17 cellular contexts compared by ENCODE assay signal in genomic region chr7:96052860-96053452, GRCh38.
A peak's percentile ranks its signal among the peaks of the same experiment; 100 is the strongest.
DNase-seq lines count a peak whose midpoint lies in the region; ATAC-seq and TF ChIP-seq lines count a peak whose summit lies in the region.
"Had no signal": no experiment of that assay in that cellular context is flagged by ENCODE, and none has a peak within 500 bp of the region (broad histone marks: within the 10 kb centered on the region; RNA-seq: fewer than 3 reads in every experiment).

No MANE protein-coding gene starts in this region.

- no peaks in the 10 kb centered on the region for H3K9me2 ChIP-seq in SK-N-SH

- H3K9ac ChIP-seq in SK-N-SH, result no peak overlapping the region

- WGBS in SK-N-SH (ENCODE audit: low lambda C conversion rate), result 12% methylated on average over 4 of the region's 4 CpGs
- WGBS in prostate gland, result 65% methylated on average over 4 of the region's 4 CpGs

- H3F3A ChIP-seq in SK-N-SH (replicated peaks; ENCODE audit: insufficient read depth), result no peaks in the 10 kb centered on the region

- TF ChIP-seq RAD21 in SK-N-SH (IDR thresholded peaks at IDR 0.05; ENCODE audit: low read length), result no peak

- H3K4me1 ChIP-seq in SK-N-SH (ENCODE audit: control insufficient read depth in 1 of 2, insufficient read depth in 2 of 2, low read depth in 1 of 2, low read length in 1 of 2) (peaks cover 0 to 10% of the 10 kb centered on the region in 2 experiments; a peak in 2 of 4 replicates), prostate gland (replicated peaks) (no peaks in the 10 kb centered on the region)
- H3K4me1 ChIP-seq: Caco-2, Peyer's patch had no signal

- no peak overlapping the region for H3K4me2 ChIP-seq in SK-N-SH

- peak overlapping the region in 1 of 2 experiments; percentile 48; a peak in 2 of 4 replicates for H3K27ac ChIP-seq in SK-N-SH (ENCODE audit: low read depth in 2 of 2, low read length in 1 of 2)
- H3K27ac ChIP-seq in prostate gland, result no peak overlapping the region
- H3K27ac ChIP-seq: Peyer's patch, SK-N-MC had no signal

- no peak for TF ChIP-seq CTCF in SK-N-SH (IDR thresholded peaks at IDR 0.05)
- TF ChIP-seq CTCF in prostate gland (IDR thresholded peaks at IDR 0.05), result no peak

- TF ChIP-seq POLR2A in prostate gland (IDR thresholded peaks at IDR 0.05), result no peak

- POLR2A ChIA-PET in SK-N-SH (lab: Yijun Ruan, JAX), result no interaction called here

- H3K9me3 ChIP-seq in SK-N-SH, result no peaks in the 10 kb centered on the region
- H3K9me3 ChIP-seq in prostate gland, result no peaks in the 10 kb centered on the region
- H3K9me3 ChIP-seq: Caco-2, Peyer's patch had no signal

- intact Hi-C loops in Right ventricle myocardium superior (cut with DNase I), result no loop called here
- intact Hi-C loops in prostate gland (cut with DNase I), result no loop called here

- CTCF ChIA-PET in SK-N-SH (lab: Yijun Ruan, JAX), result interaction anchor here (1.0 to 2.7 kb wide), 5 partner anchors 53 to 1012 kb away, joined by 3 to 12 read pairs (median 4); no protein-coding TSS in a partner anchor

- ATAC-seq in Right ventricle myocardium superior (ENCODE audit: poor library complexity), result no peak
- ATAC-seq: T-cell had no signal

- H3K4me3 ChIP-seq in SK-N-SH (ENCODE audit: low read depth in 2 of 2, low read length in 1 of 2) (no peak overlapping the region), prostate gland (no peak overlapping the region)
- H3K4me3 ChIP-seq: Peyer's patch, SK-N-MC had no signal

- peak; percentile 14 for DNase-seq in NCI-H1092 treated with DMSO at 0.1 percent for 48 hours (lab: John Stamatoyannopoulos, UW)
- no peak for DNase-seq in NCI-H1092 (lab: John Stamatoyannopoulos, UW)
- DNase-seq in DMS153 treated with DMSO at 0.1 percent for 48 hours (lab: John Stamatoyannopoulos, UW; ENCODE audit: unreplicated experiment), result peak; percentile 70
- peak; percentile 26 for DNase-seq in NCI-H2029 treated with DMSO at 0.1 percent for 48 hours (lab: John Stamatoyannopoulos, UW)
- peak; percentile 59 for DNase-seq in SK-N-SH
- DNase-seq in Right ventricle myocardium superior, result no peak
- no peak for DNase-seq in prostate gland (ENCODE audit: low spot score)
- no peak for DNase-seq in dermis blood vessel endothelial cell
- DNase-seq: Caco-2; DND-41; KG1; NCI-H187; NCI-H524; NK-92 treated with Interleukin-12 subunit alpha and Interleukin-12 subunit beta, amount 100 ng/mL, for 24 hours; Peyer's patch; T-cell had no signal

- H3K36me3 ChIP-seq in SK-N-SH (replicated peaks in 1 of 2; ENCODE audit: control insufficient read depth in 1 of 2, insufficient read depth in 2 of 2, low read length in 1 of 2) (no peaks in the 10 kb centered on the region), prostate gland (no peaks in the 10 kb centered on the region)
- H3K36me3 ChIP-seq: Peyer's patch had no signal

- H3K79me2 ChIP-seq in SK-N-SH (ENCODE audit: insufficient read depth), result no peaks in the 10 kb centered on the region

- no peaks in the 10 kb centered on the region for H4K20me1 ChIP-seq in SK-N-SH (ENCODE audit: insufficient read depth)

- no peak overlapping the region for H2AFZ ChIP-seq in SK-N-SH (ENCODE audit: low read depth)

- TF ChIP-seq EP300 in SK-N-SH (IDR thresholded peaks at IDR 0.05; ENCODE audit: borderline replicate concordance in 1 of 2, low read depth in 1 of 2, low read length in 1 of 2), result peak in 1 of 2 experiments; percentile 36; a peak in 1 of 4 replicates

- H3K27me3 ChIP-seq in SK-N-SH (ENCODE audit: insufficient read depth) (no peaks in the 10 kb centered on the region), prostate gland (replicated peaks; ENCODE audit: insufficient read depth) (no peaks in the 10 kb centered on the region)
- H3K27me3 ChIP-seq: Peyer's patch had no signal

TF ChIP-seq in SK-N-SH, 30 proteins besides CTCF, POLR2A, EP300 and RAD21:
- no peak for TF ChIP-seq YY1 (IDR thresholded peaks at IDR 0.05; ENCODE audit: low read depth)
- no peak for TF ChIP-seq CHD2 (IDR thresholded peaks at IDR 0.05; ENCODE audit: low read length, partially characterized antibody)
- TF ChIP-seq MEF2A (IDR thresholded peaks at IDR 0.05; ENCODE audit: borderline replicate concordance, low read depth), result no peak
- TF ChIP-seq SMC3 (IDR thresholded peaks at IDR 0.05; ENCODE audit: low read depth, low read length), result no peak
- TF ChIP-seq MXI1 (IDR thresholded peaks at IDR 0.05; ENCODE audit: low read depth, low read length), result peak; percentile 37; the same call in 1 of the 2 replicates
- TF ChIP-seq, protein P1, sequence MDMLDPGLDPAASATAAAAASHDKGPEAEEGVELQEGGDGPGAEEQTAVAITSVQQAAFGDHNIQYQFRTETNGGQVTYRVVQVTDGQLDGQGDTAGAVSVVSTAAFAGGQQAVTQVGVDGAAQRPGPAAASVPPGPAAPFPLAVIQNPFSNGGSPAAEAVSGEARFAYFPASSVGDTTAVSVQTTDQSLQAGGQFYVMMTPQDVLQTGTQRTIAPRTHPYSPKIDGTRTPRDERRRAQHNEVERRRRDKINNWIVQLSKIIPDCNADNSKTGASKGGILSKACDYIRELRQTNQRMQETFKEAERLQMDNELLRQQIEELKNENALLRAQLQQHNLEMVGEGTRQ (IDR thresholded peaks at IDR 0.05; ENCODE audit: borderline replicate concordance, low read depth, low read length), result no peak
- TF ChIP-seq RFX5 (IDR thresholded peaks at IDR 0.05; ENCODE audit: low read length), result no peak
- TF ChIP-seq NRF1 (IDR thresholded peaks at IDR 0.05; ENCODE audit: low read depth, low read length), result no peak
- peak; percentile 55; the same call in 1 of the 2 replicates for TF ChIP-seq FOXJ3 (CRISPR knock-in tag; IDR thresholded peaks at IDR 0.05)
- peak; percentile 82 for TF ChIP-seq GATA2 (CRISPR knock-in tag; IDR thresholded peaks at IDR 0.05)
- peak; percentile 43 for TF ChIP-seq RCOR1 (IDR thresholded peaks at IDR 0.05; ENCODE audit: low read length)

Comparison
In these comparisons a context has a peak if more than half of its experiments do, and no peak if none do; other contexts are left out.
1. DNase-seq: peak in NCI-H1092 treated with DMSO at 0.1 percent for 48 hours (single experiment), DMS153 treated with DMSO at 0.1 percent for 48 hours (single experiment), NCI-H2029 treated with DMSO at 0.1 percent for 48 hours (single experiment) and SK-N-SH (single experiment); none in NCI-H1092 (single experiment), Right ventricle myocardium superior (single experiment), prostate gland (single experiment) and dermis blood vessel endothelial cell (single experiment).